Comparison of ENCODE assay signal across 15 cellular contexts in the genomic region with DNA sequence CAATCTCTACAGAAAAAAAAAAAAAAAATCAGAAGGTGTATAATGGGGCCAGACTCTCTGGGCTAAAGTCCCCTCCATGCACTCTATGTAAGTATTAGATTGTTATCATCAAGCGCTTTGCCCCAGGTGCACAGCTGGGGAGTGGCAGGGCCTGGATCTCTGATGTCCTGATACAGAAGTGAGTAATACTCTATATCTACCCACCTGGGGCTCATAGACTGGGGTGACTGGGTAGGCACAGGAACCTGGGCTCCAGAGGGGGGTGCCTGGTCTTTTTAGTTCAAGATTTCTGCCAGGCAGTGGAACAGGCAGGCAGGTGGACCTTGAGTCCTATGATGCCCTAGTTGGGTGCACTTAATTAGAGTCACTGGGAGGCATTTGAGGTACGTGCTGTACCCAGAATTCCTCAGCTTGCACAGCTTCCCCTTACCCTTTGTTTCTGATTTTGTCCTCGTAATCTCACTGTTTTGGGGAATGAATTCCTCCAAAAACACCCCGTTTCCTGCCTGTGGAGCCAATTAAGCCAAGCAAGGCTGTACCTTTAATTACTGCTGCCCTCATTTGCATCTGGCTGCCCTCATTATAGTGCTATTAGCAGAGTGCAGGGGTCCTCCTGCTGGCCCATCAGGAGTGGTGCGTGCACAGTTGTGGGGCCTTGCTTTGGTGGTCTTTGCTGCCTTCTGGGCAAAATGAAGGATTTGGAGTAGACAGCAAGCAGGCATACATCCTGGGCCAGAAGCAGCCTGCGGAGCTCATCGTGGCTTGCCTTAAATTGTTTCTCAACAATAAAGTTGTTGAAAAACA.
A peak's percentile ranks its signal among the peaks of the same experiment; 100 is the strongest.
DNase-seq lines count a peak whose midpoint lies in the region; ATAC-seq and TF ChIP-seq lines count a peak whose summit lies in the region.
"Had no signal": no experiment of that assay in that cellular context is flagged by ENCODE, and none has a peak within 500 bp of the region (broad histone marks: within the 10 kb centered on the region; RNA-seq: fewer than 3 reads in every experiment).

No MANE protein-coding gene starts in this region.

- BruUV-seq in A673 (replicated peaks; lab: Mats Ljungman, UMichigan) (no TSS peak), PC-3 (replicated peaks; lab: Mats Ljungman, UMichigan) (no TSS peak)

- H3K4me3 ChIP-seq in A673 (ENCODE audit: low read depth, low read length, poor library complexity, severe bottlenecking) (no peak overlapping the region), GM12864 (ENCODE audit: low read depth, low read length) (no peak overlapping the region), PC-3 (ENCODE audit: low read length) (no peak overlapping the region), ascending aorta (no peak overlapping the region)
- H3K4me3 ChIP-seq: psoas muscle had no signal

- POLR2A ChIA-PET in A673 (lab: Charles Lee; ENCODE audit: low non-redundant PET): no interaction called here
- POLR2A ChIA-PET in PC-3 (lab: Charles Lee; ENCODE audit: unreplicated experiment): no interaction called here

- intact Hi-C loops in A673 (cut with micrococcal nuclease; ENCODE audit: unreplicated experiment) (loop anchor here (10.0 kb wide), 1 partner anchor 121 kb away; no protein-coding TSS in a partner anchor), PC-3 (cut with micrococcal nuclease) (no loop called here), ascending aorta (cut with DNase I) (no loop called here)

- H3K4me1 ChIP-seq in A673 (ENCODE audit: insufficient read depth, low read length, poor library complexity, severe bottlenecking): peaks cover 5% of the 10 kb centered on the region
- H3K4me1 ChIP-seq in PC-3 (ENCODE audit: insufficient read depth, low read length): peaks cover 6% of the 10 kb centered on the region
- no peaks in the 10 kb centered on the region for H3K4me1 ChIP-seq in ascending aorta
- H3K4me1 ChIP-seq: psoas muscle had no signal

- no peaks in the 10 kb centered on the region for H3K27me3 ChIP-seq in A673 (replicated peaks; ENCODE audit: insufficient read depth, low read depth, low read length, poor library complexity)
- no peaks in the 10 kb centered on the region for H3K27me3 ChIP-seq in PC-3 (ENCODE audit: low read length)
- H3K27me3 ChIP-seq in ascending aorta: no peaks in the 10 kb centered on the region

- peak; percentile 15 for DNase-seq in A673 (ENCODE audit: low spot score)
- no peak for DNase-seq in GM12864 (ENCODE audit: low read depth)
- no peak for DNase-seq in PC-3
- peak; percentile 57 for DNase-seq in glutamatergic neuron
- DNase-seq in NK-92 treated with Interleukin-12 subunit alpha and Interleukin-12 subunit beta, amount 100 ng/mL, for 24 hours (lab: John Stamatoyannopoulos, UW): no peak
- DNase-seq in NCI-H2227 treated with DMSO at 0.1 percent for 48 hours (lab: John Stamatoyannopoulos, UW): no peak
- DNase-seq in ascending aorta (ENCODE audit: low spot score in 2 of 2): no peak
- DNase-seq: CD4-positive, alpha-beta T cell; erythroblast; left ventricle myocardium superior; NCI-H1092; psoas muscle; stimulated activated CD4-positive, alpha-beta T cell treated with anti-CD3 and anti-CD28 coated beads, Interleukin-4, amount 100 ng/mL, for 4 hours; substantia nigra had no signal

- no peaks in the 10 kb centered on the region for H3K79me2 ChIP-seq in PC-3 (ENCODE audit: low read length)

- CTCF ChIA-PET in A673 (lab: Charles Lee): no interaction called here
- CTCF ChIA-PET in PC-3 (lab: Charles Lee): no interaction called here

- no peaks in the 10 kb centered on the region for H3K9me2 ChIP-seq in PC-3 (replicated peaks; ENCODE audit: low read length)

- ATAC-seq in PC-3 (no peak), HG03139 (IDR thresholded peaks at IDR 0.05; ENCODE audit: unreplicated experiment) (no peak)
- ATAC-seq: left ventricle myocardium superior, psoas muscle had no signal

- H3F3A ChIP-seq in PC-3 (ENCODE audit: low read length, unreplicated experiment): no peaks in the 10 kb centered on the region

- H3K4me1 Mint-ChIP-seq in glutamatergic neuron (ENCODE audit: low read depth, unreplicated experiment): peaks cover 5% of the 10 kb centered on the region

- H3K9me3 Mint-ChIP-seq in glutamatergic neuron (ENCODE audit: unreplicated experiment): no peaks in the 10 kb centered on the region
- H3K9me3 Mint-ChIP-seq: CD4-positive, alpha-beta T cell had no signal

- H3K4me2 ChIP-seq in PC-3 (ENCODE audit: low read length): no peak overlapping the region

- no peaks in the 10 kb centered on the region for H3K36me3 ChIP-seq in A673 (ENCODE audit: insufficient read depth, low read length, poor library complexity, severe bottlenecking)
- no peaks in the 10 kb centered on the region for H3K36me3 ChIP-seq in PC-3 (ENCODE audit: low read depth, low read length)
- no peaks in the 10 kb centered on the region for H3K36me3 ChIP-seq in ascending aorta

- H3K27ac ChIP-seq in A673 (ENCODE audit: low read depth, low read length, poor library complexity, severe bottlenecking) (no peak overlapping the region), PC-3 (ENCODE audit: low read length) (no peak overlapping the region), ascending aorta (no peak overlapping the region)
- H3K27ac ChIP-seq: psoas muscle had no signal

- peaks cover 2% of the 10 kb centered on the region for H3K27me3 Mint-ChIP-seq in glutamatergic neuron (ENCODE audit: unreplicated experiment)
- H3K27me3 Mint-ChIP-seq: CD4-positive, alpha-beta T cell had no signal

- 0 out of 2 replicates have a peak, but pooled peaks have one; percentile 28 for TF ChIP-seq CTCF in A673 (conservative IDR thresholded peaks at IDR 0.05; ENCODE audit: low read depth, low read length)
- TF ChIP-seq CTCF in GM12864 (IDR thresholded peaks at IDR 0.05; ENCODE audit: low read depth, low read length, missing control alignments): peak; percentile 24
- peak; percentile 30; the same call in 1 of the 2 replicates for TF ChIP-seq CTCF in PC-3 (conservative IDR thresholded peaks at IDR 0.05; ENCODE audit: low read depth, low read length)
- peak; percentile 58 for TF ChIP-seq CTCF in glutamatergic neuron (IDR thresholded peaks at IDR 0.05; ENCODE audit: partially characterized antibody, unreplicated experiment)
- no peak for TF ChIP-seq CTCF in ascending aorta (IDR thresholded peaks at IDR 0.05)

- H3K4me3 Mint-ChIP-seq in glutamatergic neuron (ENCODE audit: unreplicated experiment): no peak overlapping the region
- H3K4me3 Mint-ChIP-seq: CD4-positive, alpha-beta T cell had no signal

- no peaks in the 10 kb centered on the region for H3K9me3 ChIP-seq in A673 (ENCODE audit: low read depth, low read length, poor library complexity, severe bottlenecking)
- no peaks in the 10 kb centered on the region for H3K9me3 ChIP-seq in PC-3 (ENCODE audit: low read length)
- no peaks in the 10 kb centered on the region for H3K9me3 ChIP-seq in ascending aorta
- H3K9me3 ChIP-seq: psoas muscle had no signal

- no peak overlapping the region for H3K27ac Mint-ChIP-seq in glutamatergic neuron (ENCODE audit: unreplicated experiment)
- H3K27ac Mint-ChIP-seq: CD4-positive, alpha-beta T cell had no signal

- H3K36me3 Mint-ChIP-seq in glutamatergic neuron (ENCODE audit: unreplicated experiment): no peaks in the 10 kb centered on the region

- no peaks in the 10 kb centered on the region for H4K20me1 ChIP-seq in PC-3 (ENCODE audit: low read length)

- H3K9ac ChIP-seq in PC-3 (ENCODE audit: low read length): no peak overlapping the region

- no peak overlapping the region for H2AFZ ChIP-seq in PC-3 (ENCODE audit: low read length)

Comparison
In these comparisons a context has a peak if more than half of its experiments do, and no peak if none do; other contexts are left out.
1. DNase-seq: peak in A673 (single experiment) and glutamatergic neuron (single experiment); none in GM12864 (single experiment), PC-3 (single experiment), NK-92 treated with Interleukin-12 subunit alpha and Interleukin-12 subunit beta, amount 100 ng/mL, for 24 hours (single experiment), NCI-H2227 treated with DMSO at 0.1 percent for 48 hours (single experiment) and ascending aorta (0 of 2).
2. CTCF ChIP-seq: peak in A673 (single experiment), GM12864 (single experiment), PC-3 (single experiment) and glutamatergic neuron (single experiment); none in ascending aorta (0 of 3).